1 cellular context compared by ENCODE assay signal in genomic region chr3:188003188-188004171, GRCh38.
TF ChIP-seq lines count a peak whose summit lies in the region.

No MANE protein-coding gene starts in this region.

TF ChIP-seq in HepG2, 621 proteins besides CTCF, POLR2A, EP300 and RAD21 (continued from another document and continues in another):
- TF ChIP-seq ZNF513 (CRISPR knock-in tag; conservative IDR thresholded peaks at IDR 0.05): no peak
- TF ChIP-seq SOX6 (IDR thresholded peaks at IDR 0.05): no peak
- TF ChIP-seq SOX6 (CRISPR knock-in tag; IDR thresholded peaks at IDR 0.05): peak; percentile 33
- no peak for TF ChIP-seq SNAI1 (CRISPR knock-in tag; IDR thresholded peaks at IDR 0.05; ENCODE audit: borderline replicate concordance)
- TF ChIP-seq MEIS1 (CRISPR knock-in tag; IDR thresholded peaks at IDR 0.05; ENCODE audit: borderline replicate concordance): peak; percentile 35; the same call in 1 of the 2 replicates
- TF ChIP-seq ZNF441 (CRISPR knock-in tag; IDR thresholded peaks at IDR 0.05; ENCODE audit: borderline replicate concordance): no peak
- TF ChIP-seq NR2C2 (CRISPR knock-in tag; IDR thresholded peaks at IDR 0.05; ENCODE audit: borderline replicate concordance): no peak
- TF ChIP-seq ZBTB4 (CRISPR knock-in tag; IDR thresholded peaks at IDR 0.05; ENCODE audit: borderline replicate concordance): no peak
- TF ChIP-seq ZNF264 (CRISPR knock-in tag; IDR thresholded peaks at IDR 0.05): peak; percentile 71; the same call in 1 of the 2 replicates
- no peak for TF ChIP-seq ZNF605 (CRISPR knock-in tag; IDR thresholded peaks at IDR 0.05)
- no peak for TF ChIP-seq ZNF572 (CRISPR knock-in tag; IDR thresholded peaks at IDR 0.05)
- peak; percentile 49; the same call in 1 of the 2 replicates for TF ChIP-seq ZSCAN31 (CRISPR knock-in tag; IDR thresholded peaks at IDR 0.05; ENCODE audit: low read depth)
- 0 out of 2 replicates have a peak, but pooled peaks have one; percentile 14 for TF ChIP-seq ESRRA (CRISPR knock-in tag; IDR thresholded peaks at IDR 0.05; ENCODE audit: low read depth)
- TF ChIP-seq HDAC2 (CRISPR knock-in tag; IDR thresholded peaks at IDR 0.05): peak; percentile 33
- TF ChIP-seq ZNF224 (CRISPR knock-in tag; IDR thresholded peaks at IDR 0.05): peak; percentile 36; the same call in 1 of the 2 replicates
- 0 out of 2 replicates have a peak, but pooled peaks have one; percentile 5 for TF ChIP-seq PAWR (CRISPR knock-in tag; IDR thresholded peaks at IDR 0.05; ENCODE audit: borderline replicate concordance)
- TF ChIP-seq STAT5B (CRISPR knock-in tag; IDR thresholded peaks at IDR 0.05): no peak
- no peak for TF ChIP-seq ZNF282 (IDR thresholded peaks at IDR 0.05; ENCODE audit: partially characterized antibody)
- no peak for TF ChIP-seq SRF (IDR thresholded peaks at IDR 0.05; ENCODE audit: low read depth, low read length)
- no peak for TF ChIP-seq NFE2 (CRISPR knock-in tag; IDR thresholded peaks at IDR 0.05)
- no peak for TF ChIP-seq ZNF891 (CRISPR knock-in tag; IDR thresholded peaks at IDR 0.05)
- TF ChIP-seq ARID3A (IDR thresholded peaks at IDR 0.05; ENCODE audit: low read depth, low read length): peak; percentile 71
- TF ChIP-seq GLI4 (CRISPR knock-in tag; IDR thresholded peaks at IDR 0.05; ENCODE audit: borderline replicate concordance): no peak
- TF ChIP-seq SRY (CRISPR knock-in tag; IDR thresholded peaks at IDR 0.05): no peak
- TF ChIP-seq POLR2G (IDR thresholded peaks at IDR 0.05; ENCODE audit: low read depth, low read length): peak; percentile 83
- no peak for TF ChIP-seq ZNF577 (CRISPR knock-in tag; IDR thresholded peaks at IDR 0.05; ENCODE audit: borderline replicate concordance, low read depth)
- peak; percentile 87 for TF ChIP-seq RXRB (CRISPR knock-in tag; IDR thresholded peaks at IDR 0.05; ENCODE audit: borderline replicate concordance)
- no peak for TF ChIP-seq E2F2 (CRISPR knock-in tag; IDR thresholded peaks at IDR 0.05; ENCODE audit: borderline replicate concordance)
- TF ChIP-seq ZNF780A (CRISPR knock-in tag; IDR thresholded peaks at IDR 0.05): no peak
- TF ChIP-seq ZNF484 (CRISPR knock-in tag; IDR thresholded peaks at IDR 0.05; ENCODE audit: borderline replicate concordance, low read depth): no peak
- no peak for TF ChIP-seq RFX5 (IDR thresholded peaks at IDR 0.05; ENCODE audit: low read depth, low read length)
- TF ChIP-seq PLSCR1 (CRISPR knock-in tag; IDR thresholded peaks at IDR 0.05; ENCODE audit: borderline replicate concordance): no peak
- 0 out of 2 replicates have a peak, but pooled peaks have one; percentile 20 for TF ChIP-seq ZSCAN9 (CRISPR knock-in tag; IDR thresholded peaks at IDR 0.05; ENCODE audit: borderline replicate concordance)
- peak; percentile 32 for TF ChIP-seq SKI (IDR thresholded peaks at IDR 0.05; ENCODE audit: partially characterized antibody)
- TF ChIP-seq ZBTB21 (CRISPR knock-in tag; IDR thresholded peaks at IDR 0.05): no peak
- TF ChIP-seq NCOA5 (CRISPR knock-in tag; IDR thresholded peaks at IDR 0.05): no peak
- TF ChIP-seq ZBTB1 (CRISPR knock-in tag; IDR thresholded peaks at IDR 0.05; ENCODE audit: borderline replicate concordance): no peak
- TF ChIP-seq BCL6 (CRISPR knock-in tag; IDR thresholded peaks at IDR 0.05): peak; percentile 87
- TF ChIP-seq ZNF670 (CRISPR knock-in tag; IDR thresholded peaks at IDR 0.05; ENCODE audit: borderline replicate concordance): 0 out of 2 replicates have a peak, but pooled peaks have one; percentile 29
- TF ChIP-seq ARID4A (CRISPR knock-in tag; IDR thresholded peaks at IDR 0.05; ENCODE audit: borderline replicate concordance): peak; percentile 57; the same call in 1 of the 2 replicates
- no peak for TF ChIP-seq TRIM24 (CRISPR knock-in tag; IDR thresholded peaks at IDR 0.05)
- TF ChIP-seq ZNF646 (CRISPR knock-in tag; IDR thresholded peaks at IDR 0.05): no peak
- TF ChIP-seq POLR2AphosphoS2 (IDR thresholded peaks at IDR 0.05; ENCODE audit: low read depth, low read length): no peak; the same call in 1 of the 2 replicates
- no peak for TF ChIP-seq ZKSCAN5 (CRISPR knock-in tag; IDR thresholded peaks at IDR 0.05)
- TF ChIP-seq KDM3A (CRISPR knock-in tag; IDR thresholded peaks at IDR 0.05; ENCODE audit: low read depth): peak; percentile 38; the same call in 1 of the 2 replicates
- peak; percentile 66 for TF ChIP-seq NR2F2 (IDR thresholded peaks at IDR 0.05; ENCODE audit: borderline replicate concordance, low read depth)
- no peak for TF ChIP-seq ZNF263 (CRISPR knock-in tag; IDR thresholded peaks at IDR 0.05)
- no peak for TF ChIP-seq ZFP37 (CRISPR knock-in tag; IDR thresholded peaks at IDR 0.05; ENCODE audit: borderline replicate concordance)
- no peak for TF ChIP-seq ZNF75D (CRISPR knock-in tag; IDR thresholded peaks at IDR 0.05; ENCODE audit: borderline replicate concordance)
- no peak for TF ChIP-seq ZBTB38 (CRISPR knock-in tag; IDR thresholded peaks at IDR 0.05)
